In genomic region chr2:144364988-144365738, GRCh38 we compare ENCODE assay signal across 11 cellular contexts.
DNase-seq lines count a peak whose midpoint lies in the region; ATAC-seq and FAIRE-seq lines count a peak whose summit lies in the region.
"Had no signal": no experiment of that assay in that cellular context is flagged by ENCODE, and none has a peak within 500 bp of the region (broad histone marks: within the 10 kb centered on the region; RNA-seq: fewer than 3 reads in every experiment).

No MANE protein-coding gene starts in this region.

- ATAC-seq in GM18870 (IDR thresholded peaks at IDR 0.05; ENCODE audit: unreplicated experiment) (peak; percentile 92), HG02642 (IDR thresholded peaks at IDR 0.05; ENCODE audit: poor library complexity, unreplicated experiment) (peak; percentile 93), sciatic nerve (peak; percentile 83)
- ATAC-seq: stimulated activated naive CD8-positive, alpha-beta T cell treated with anti-CD3 and anti-CD28 coated beads, Interleukin-15, Interleukin-2, amounts not matched to agents 100 U/mL and 50 U/mL, for 24 hours had no signal

- peak; percentile 90 for FAIRE-seq in RCC 7860 (lab: Jason Lieb, UNC)
- FAIRE-seq: pancreas had no signal

- DNase-seq in RCC 7860 (ENCODE audit: low spot score) = peak; percentile 89
- DNase-seq in sciatic nerve (ENCODE audit: low spot score) = no peak
- DNase-seq in HT-29 (ENCODE audit: low spot score) = no peak
- DNase-seq in cardiac septum (ENCODE audit: low spot score) = no peak
- DNase-seq in DMS153 (lab: John Stamatoyannopoulos, UW) = no peak
- no peak for DNase-seq in SKM-1 treated with dmso at 0.1 percent for 144 hours (lab: John Stamatoyannopoulos, UW; ENCODE audit: unreplicated experiment)
- DNase-seq: glutamatergic neuron; pancreas; stimulated activated naive CD8-positive, alpha-beta T cell treated with anti-CD3 and anti-CD28 coated beads, Interleukin-15, Interleukin-2, amounts not matched to agents 100 U/mL and 50 U/mL, for 24 hours had no signal

- intact Hi-C loops in sciatic nerve (cut with DNase I) (no loop called here), cardiac septum (cut with DNase I) (no loop called here)
